In the genomic region with DNA sequence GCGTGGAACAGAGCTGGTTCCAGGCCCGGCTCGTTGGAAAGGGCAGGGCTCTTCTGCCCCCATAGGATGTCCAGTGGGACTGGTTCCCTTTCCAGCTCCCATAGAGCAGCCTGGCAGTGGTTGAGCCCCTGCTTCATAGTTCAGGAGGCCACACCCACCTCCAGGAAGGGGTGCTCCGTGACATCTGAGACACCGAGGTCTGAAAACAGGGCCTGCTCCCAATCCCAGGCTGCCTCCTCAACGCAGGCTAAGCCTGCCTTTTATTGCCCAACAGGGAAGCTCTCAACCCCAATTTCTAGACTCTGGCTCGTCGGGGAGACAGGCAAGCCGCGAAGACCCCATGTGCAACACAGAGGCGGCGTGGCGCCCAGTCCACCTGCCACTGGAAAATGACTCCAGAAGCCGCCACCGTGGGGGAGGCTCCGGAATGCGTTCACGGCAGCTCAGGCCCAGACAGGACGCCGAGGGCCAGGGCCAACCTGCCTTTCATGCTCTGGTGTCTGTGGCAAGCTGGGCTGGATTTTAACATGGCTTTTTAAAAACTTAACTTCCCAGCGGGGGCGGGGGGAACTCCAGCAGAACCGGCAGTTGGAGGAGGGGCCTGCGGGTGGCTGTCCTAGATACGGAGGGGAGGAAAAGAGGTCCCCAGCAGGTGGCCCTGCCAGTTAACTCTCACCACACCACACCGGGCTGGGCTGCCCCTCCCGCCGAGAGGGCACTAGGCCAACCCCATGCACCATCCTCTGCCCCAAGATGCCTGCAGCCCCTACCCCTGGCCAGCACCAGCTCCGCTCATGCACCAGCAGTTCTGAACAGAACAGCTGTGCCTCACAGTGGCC, we compare ENCODE assay signal across 8 cellular contexts. TPM values are rescaled to one million over a fixed set of nuclear protein-coding genes. Genes with fewer than 3 reads are reported as not detected.
A peak's percentile ranks its signal among the peaks of the same experiment; 100 is the strongest.
DNase-seq lines count a peak whose midpoint lies in the region; ATAC-seq and TF ChIP-seq lines count a peak whose summit lies in the region.

No MANE protein-coding gene starts in this region.

- peak overlapping the region in 1 of 2 donors; percentile 5 for H3K4me3 ChIP-seq in gastroesophageal sphincter

- H3K27ac ChIP-seq in gastroesophageal sphincter = peak overlapping the region in 3 of 4 donors; percentile 70 to 80 (median 79)

- peak in 1 of 4 experiments; percentile 5 for TF ChIP-seq CTCF in gastroesophageal sphincter (IDR thresholded peaks at IDR 0.05)

- peaks cover 0 to 23% (median 6%) of the 10 kb centered on the region in 3 donors for H3K4me1 ChIP-seq in gastroesophageal sphincter

- intact Hi-C loops in sciatic nerve (cut with DNase I) = no loop called here

- TF ChIP-seq POLR2A in gastroesophageal sphincter (IDR thresholded peaks at IDR 0.05) = no peak

- H3K9me3 ChIP-seq in gastroesophageal sphincter = no peaks in the 10 kb centered on the region

- 0 to 32% methylated on average over 2 to 3 of the region's 29 CpGs for WGBS in gastroesophageal sphincter (ENCODE audit: low coverage in 1 of 2), 2 donors

- peaks cover 0 to 80% of the 10 kb centered on the region in 2 donors for H3K36me3 ChIP-seq in gastroesophageal sphincter

- ATAC-seq in gastroesophageal sphincter = peak; percentile 75
- peak; percentile 30 for ATAC-seq in sciatic nerve
- ATAC-seq in GM19452 (IDR thresholded peaks at IDR 0.05; ENCODE audit: unreplicated experiment) = no peak
- ATAC-seq in HG02642 (IDR thresholded peaks at IDR 0.05; ENCODE audit: poor library complexity, unreplicated experiment) = no peak

- DNase-seq in activated T-cell treated with anti-CD3 and anti-CD28 coated beads for 1 hour (ENCODE audit: low read depth) = peak; percentile 23
- DNase-seq in sciatic nerve (ENCODE audit: low spot score) = no peak
- DNase-seq in H4 (ENCODE audit: low spot score) = no peak
- DNase-seq in NCI-H1436 (lab: John Stamatoyannopoulos, UW) = no peak

- no peak for TF ChIP-seq RAD21 in Ishikawa (IDR thresholded peaks at IDR 0.05; ENCODE audit: low read depth)

- H3K27me3 ChIP-seq in gastroesophageal sphincter = no peaks in the 10 kb centered on the region

- TF ChIP-seq EP300 in Ishikawa (IDR thresholded peaks at IDR 0.05; ENCODE audit: borderline replicate concordance) = no peak
- no peak for TF ChIP-seq EP300 in gastroesophageal sphincter (IDR thresholded peaks at IDR 0.05)

TF ChIP-seq in Ishikawa, 13 proteins besides CTCF, POLR2A, EP300 and RAD21:
- TF ChIP-seq ZBTB7A (IDR thresholded peaks at IDR 0.05; ENCODE audit: low read depth) (peak; percentile 18; the same call in 1 of the 2 replicates), EGR1 (IDR thresholded peaks at IDR 0.05) (no peak)

RNA-seq across cellular contexts. Expression of a gene that starts 17.9 kb away (rescaled TPM):
- total RNA-seq in gastroesophageal sphincter (under 1 TPM; 0.35 to 0.64 (median 0.44) TPM), sciatic nerve (3.7 TPM)
- 2.3 and 4.3 TPM in 2 replicates for total RNA-seq in H4 (2014; rRNA removed; shearing (Covaris generic))

RNA-seq across cellular contexts. Expression of a gene that starts 36.9 kb away (rescaled TPM):
- total RNA-seq in gastroesophageal sphincter (10 to 100 TPM; 25.3 to 81.6 (median 41.6) TPM), sciatic nerve (121 TPM)
- 10.8 and 19.1 TPM in 2 replicates for total RNA-seq in H4 (2014; rRNA removed; shearing (Covaris generic))

RNA-seq across cellular contexts. Expression of a gene that starts 37.2 kb away (rescaled TPM):
- 10 to 100 TPM; 39.7 to 73.6 (median 65.2) TPM for total RNA-seq in gastroesophageal sphincter
- total RNA-seq in sciatic nerve = 115 TPM
- total RNA-seq in H4 (2014; rRNA removed; shearing (Covaris generic)) = 18.4 and 19.5 TPM in 2 replicates

Comparison
In these comparisons a context has a peak if more than half of its experiments do, and no peak if none do; other contexts are left out.
1. ATAC-seq: peak in gastroesophageal sphincter (single experiment) and sciatic nerve (single experiment); none in GM19452 (single experiment) and HG02642 (single experiment).